12 cellular contexts compared by ENCODE assay signal in the genomic region with DNA sequence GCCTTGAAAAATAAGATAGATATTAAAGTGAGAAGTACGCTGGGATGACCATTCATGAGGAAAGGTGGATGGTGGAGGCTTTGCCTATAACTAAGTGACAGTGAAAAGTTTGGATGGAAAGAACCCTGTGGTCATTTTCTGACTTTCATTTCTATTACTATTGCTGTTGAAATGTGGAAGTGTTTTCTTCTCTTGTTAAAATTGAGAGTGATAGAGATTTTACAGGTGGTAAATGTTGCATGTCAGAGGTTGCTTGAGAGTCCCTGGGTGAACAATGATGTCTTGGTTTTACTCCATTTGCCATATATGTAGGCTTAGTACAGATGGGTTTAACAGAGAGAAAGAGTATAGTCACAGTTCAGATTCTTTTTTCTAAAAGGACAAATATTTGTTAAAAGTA. TPM values are rescaled to one million over a fixed set of nuclear protein-coding genes. Genes with fewer than 3 reads are reported as not detected.
A peak's percentile ranks its signal among the peaks of the same experiment; 100 is the strongest.
DNase-seq lines count a peak whose midpoint lies in the region; ATAC-seq and TF ChIP-seq lines count a peak whose summit lies in the region.
"Had no signal": no experiment of that assay in that cellular context is flagged by ENCODE, and none has a peak within 500 bp of the region (broad histone marks: within the 10 kb centered on the region; RNA-seq: fewer than 3 reads in every experiment).

No MANE protein-coding gene starts in this region.

- peaks cover 88 to 95% of the 10 kb centered on the region in 2 donors for H3K4me1 Mint-ChIP-seq in immature natural killer cell
- H3K4me1 Mint-ChIP-seq in CD4-positive, alpha-beta T cell (ENCODE audit: low read depth): peaks cover 71% of the 10 kb centered on the region

- DNase-seq in immature natural killer cell (no peak), HuH-7 (ENCODE audit: low spot score) (no peak), occipital lobe (lab: John Stamatoyannopoulos, UW) (no peak), G401 (ENCODE audit: low spot score) (no peak)
- no peak for DNase-seq in CD4-positive, alpha-beta T cell
- DNase-seq: activated gamma-delta T cell, dermis blood vessel endothelial cell, GOT3, sigmoid colon had no signal

- CTCF ChIA-PET in CD4-positive, alpha-beta T cell (lab: Charles Lee): no interaction called here

- peak overlapping the region; percentile 30 to 76 (median 72) for H3K27ac Mint-ChIP-seq in immature natural killer cell
- H3K27ac Mint-ChIP-seq in CD4-positive, alpha-beta T cell: no peak overlapping the region

- ATAC-seq in GM18868 (IDR thresholded peaks at IDR 0.05; ENCODE audit: unreplicated experiment) (peak; percentile 89), GM21447 (IDR thresholded peaks at IDR 0.05; ENCODE audit: unreplicated experiment) (peak; percentile 82), HG03095 (IDR thresholded peaks at IDR 0.05; ENCODE audit: unreplicated experiment) (peak; percentile 80)
- no peak for ATAC-seq in CD4-positive, alpha-beta T cell (ENCODE audit: poor library complexity)

- peaks cover 0 to 2% (median 1%) of the 10 kb centered on the region in 3 donors for H3K27me3 Mint-ChIP-seq in immature natural killer cell (ENCODE audit: low read depth in 3 of 3)
- H3K27me3 Mint-ChIP-seq in CD4-positive, alpha-beta T cell: no peaks in the 10 kb centered on the region

- intact Hi-C loops in CD4-positive, alpha-beta T cell (cut with DNase I, micrococcal nuclease): no loop called here

- peak overlapping the region in 4 of 5 donors; percentile 10 to 22 (median 17) for H3K4me3 Mint-ChIP-seq in immature natural killer cell
- H3K4me3 Mint-ChIP-seq in CD4-positive, alpha-beta T cell: no peak overlapping the region

- H3K27me3 ChIP-seq in CD4-positive, alpha-beta T cell (ENCODE audit: control insufficient read depth, insufficient read depth, low read length): no peaks in the 10 kb centered on the region
- H3K27me3 ChIP-seq: sigmoid colon had no signal

- H3K27ac ChIP-seq in CD4-positive, alpha-beta T cell (ENCODE audit: low read depth, low read length): no peak overlapping the region
- H3K27ac ChIP-seq: sigmoid colon had no signal

- peaks cover 0 to 3% (median 0%) of the 10 kb centered on the region in 3 donors for H3K36me3 Mint-ChIP-seq in immature natural killer cell
- no peaks in the 10 kb centered on the region for H3K36me3 Mint-ChIP-seq in CD4-positive, alpha-beta T cell (ENCODE audit: low read depth)

- in situ Hi-C loops in G401 (cut with HindIII; ENCODE audit: low sequenced_read_pairs): no loop called here

- no peak for TF ChIP-seq CTCF in CD4-positive, alpha-beta T cell (IDR thresholded peaks at IDR 0.05)

- no peaks in the 10 kb centered on the region for H3K9me3 ChIP-seq in CD4-positive, alpha-beta T cell (ENCODE audit: control insufficient read depth, low read length)
- H3K9me3 ChIP-seq: sigmoid colon had no signal

- POLR2A ChIA-PET in CD4-positive, alpha-beta T cell (lab: Charles Lee): no interaction called here

- no peaks in the 10 kb centered on the region for H3K9me3 Mint-ChIP-seq in immature natural killer cell
- H3K9me3 Mint-ChIP-seq in CD4-positive, alpha-beta T cell: no peaks in the 10 kb centered on the region

RNA-seq across cellular contexts. Expression of a gene that starts 18.4 kb away (rescaled TPM):
- polyA plus RNA-seq in immature natural killer cell: 10 to 100 TPM; 21.2 to 35.0 (median 25.6) TPM
- total RNA-seq in occipital lobe: 148 TPM
- total RNA-seq in CD4-positive, alpha-beta T cell: 10 to 100 TPM; 35.5 to 40.6 TPM
- 5.0 and 8.9 TPM in 2 replicates for total RNA-seq in G401 (2014; rRNA removed; shearing (Covaris generic))
